In the genomic region with DNA sequence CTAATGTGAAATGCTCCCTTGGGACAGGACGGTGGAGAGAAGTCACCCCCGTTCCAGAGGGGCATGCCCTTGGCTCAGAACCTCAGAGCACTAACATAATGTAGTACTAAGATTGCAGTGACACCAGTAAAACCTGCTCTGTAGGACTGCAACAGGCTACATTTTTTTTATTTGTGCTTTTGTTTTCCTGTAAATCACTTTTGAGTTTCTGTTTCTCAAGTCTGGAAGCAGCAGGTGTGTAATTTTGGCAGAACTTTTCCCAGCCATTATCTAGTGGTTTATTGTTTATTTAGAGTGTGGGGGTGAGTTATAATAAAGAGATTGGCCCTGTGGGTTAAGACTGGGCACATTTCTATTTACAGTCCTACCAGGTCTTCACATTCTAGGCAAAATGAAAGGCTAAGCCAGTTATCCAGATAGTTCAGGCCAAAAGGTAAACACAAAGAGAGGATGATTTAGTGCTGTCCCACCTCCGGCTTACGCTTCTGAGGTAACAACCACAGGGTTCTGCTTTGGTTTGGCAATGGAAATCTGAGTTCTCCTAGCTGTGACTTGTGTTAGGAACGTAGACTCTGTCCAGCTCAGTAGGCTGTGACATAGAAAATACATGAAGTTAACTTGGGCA, we compare ENCODE assay signal across 13 cellular contexts. TPM values are rescaled to one million over a fixed set of nuclear protein-coding genes. Genes with fewer than 3 reads are reported as not detected.
DNase-seq lines count a peak whose midpoint lies in the region; ATAC-seq and TF ChIP-seq lines count a peak whose summit lies in the region.
"Had no signal": no experiment of that assay in that cellular context is flagged by ENCODE, and none has a peak within 500 bp of the region (broad histone marks: within the 10 kb centered on the region; RNA-seq: fewer than 3 reads in every experiment).

No MANE protein-coding gene starts in this region.

- H3K4me3 ChIP-seq in hepatocyte (no peak overlapping the region), lower lobe of right lung (no peak overlapping the region)
- H3K4me3 ChIP-seq: uterus had no signal

- DNase-seq in SIG-M5 treated with dmso at 0.1 percent for 504 hours (lab: John Stamatoyannopoulos, UW; ENCODE audit: unreplicated experiment), result peak; percentile 20
- no peak for DNase-seq in SIG-M5 (lab: John Stamatoyannopoulos, UW)
- DNase-seq in SW480 (ENCODE audit: low spot score), result peak; percentile 29
- no peak for DNase-seq in hepatocyte (ENCODE audit: low spot score)
- DNase-seq in ureter (ENCODE audit: low spot score), result peak; percentile 45
- DNase-seq in NCI-H187 (lab: John Stamatoyannopoulos, UW), result no peak
- DNase-seq in lower lobe of right lung, result no peak
- DNase-seq in NCI-H1417 treated with DMSO at 0.1 percent for 48 hours (lab: John Stamatoyannopoulos, UW), result no peak
- DNase-seq: activated CD8-positive, alpha-beta memory T cell treated with anti-CD3 and anti-CD28 coated beads, Interleukin-2, amount 50 U/mL, for 4 hours; aorta; kidney; NCI-H774; uterus had no signal

- peak overlapping the region; percentile 2 for H3K27ac ChIP-seq in hepatocyte
- no peak overlapping the region for H3K27ac ChIP-seq in lower lobe of right lung
- H3K27ac ChIP-seq: uterus had no signal

- no peaks in the 10 kb centered on the region for H3K27me3 ChIP-seq in hepatocyte
- no peaks in the 10 kb centered on the region for H3K27me3 ChIP-seq in lower lobe of right lung (ENCODE audit: low read depth)
- H3K27me3 ChIP-seq: uterus had no signal

- peak overlapping the region; percentile 13 for H3K4me2 ChIP-seq in hepatocyte

- intact Hi-C loops in lower lobe of right lung (cut with DNase I), result no loop called here

- no peaks in the 10 kb centered on the region for H4K20me1 ChIP-seq in hepatocyte (ENCODE audit: insufficient read depth, poor library complexity, severe bottlenecking)

- H3K9me2 ChIP-seq in hepatocyte (replicated peaks; ENCODE audit: insufficient read depth), result no peaks in the 10 kb centered on the region

- peaks cover 6% of the 10 kb centered on the region for H3K4me1 ChIP-seq in hepatocyte (ENCODE audit: insufficient read depth)
- no peaks in the 10 kb centered on the region for H3K4me1 ChIP-seq in lower lobe of right lung

- ATAC-seq in lower lobe of right lung, result no peak

- TF ChIP-seq CTCF in hepatocyte (IDR thresholded peaks at IDR 0.05; ENCODE audit: poor library complexity) (no peak), lower lobe of right lung (IDR thresholded peaks at IDR 0.05) (no peak)

- 79% methylated on average over 5 of the region's 5 CpGs for WGBS in hepatocyte (ENCODE audit: low lambda C conversion rate, missing lambda C conversion rate)

- H2AFZ ChIP-seq in hepatocyte, result no peak overlapping the region

- H3K79me2 ChIP-seq in hepatocyte, result no peaks in the 10 kb centered on the region

- H3K36me3 ChIP-seq in hepatocyte (replicated peaks; ENCODE audit: insufficient read depth, low read depth) (no peaks in the 10 kb centered on the region), lower lobe of right lung (no peaks in the 10 kb centered on the region)
- H3K36me3 ChIP-seq: uterus had no signal

- H3K9me3 ChIP-seq in hepatocyte (ENCODE audit: low read depth), result no peaks in the 10 kb centered on the region
- H3K9me3 ChIP-seq in lower lobe of right lung, result no peaks in the 10 kb centered on the region
- H3K9me3 ChIP-seq: uterus had no signal

RNA-seq across cellular contexts. Expression of a gene that starts 50.2 kb away (rescaled TPM):
- total RNA-seq in hepatocyte (78.5 and 80.2 TPM in 2 replicates), ureter (107 TPM), lower lobe of right lung (62.7 TPM)
- polyA plus RNA-seq in hepatocyte, result 42.0 and 43.1 TPM in 2 replicates

Comparison
In these comparisons a context has a peak if more than half of its experiments do, and no peak if none do; other contexts are left out.
1. DNase-seq: peak in SIG-M5 treated with dmso at 0.1 percent for 504 hours (single experiment), SW480 (single experiment) and ureter (single experiment); none in SIG-M5 (single experiment), hepatocyte (single experiment), NCI-H187 (0 of 2), lower lobe of right lung (single experiment) and NCI-H1417 treated with DMSO at 0.1 percent for 48 hours (single experiment).